Comparison of ENCODE assay signal across 18 cellular contexts in the genomic region with DNA sequence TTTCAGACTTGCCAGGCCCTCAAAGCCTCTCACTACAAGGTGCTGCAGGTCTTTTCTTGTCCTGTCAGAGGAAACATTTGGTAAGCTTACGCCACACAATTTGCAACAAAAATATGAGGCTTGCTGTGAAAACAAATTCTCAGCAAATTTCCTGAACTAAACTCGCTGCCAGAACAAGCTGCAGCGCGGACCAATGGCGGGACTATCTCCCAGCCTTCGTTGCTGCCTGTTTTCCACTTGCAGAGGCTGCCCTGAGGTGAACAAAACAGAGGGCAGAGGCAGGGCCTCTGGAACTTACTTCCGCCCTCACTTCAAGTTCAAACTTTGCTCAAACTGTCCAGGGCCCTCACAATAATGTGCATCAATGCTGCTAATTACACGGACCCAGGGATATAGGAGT. TPM values are rescaled to one million over a fixed set of nuclear protein-coding genes. Genes with fewer than 3 reads are reported as not detected.
DNase-seq lines count a peak whose midpoint lies in the region; ATAC-seq and TF ChIP-seq lines count a peak whose summit lies in the region.
"Had no signal": no experiment of that assay in that cellular context is flagged by ENCODE, and none has a peak within 500 bp of the region (broad histone marks: within the 10 kb centered on the region; RNA-seq: fewer than 3 reads in every experiment).

No MANE protein-coding gene starts in this region.

- H3K4me1 ChIP-seq in A673 (ENCODE audit: insufficient read depth, low read length, poor library complexity, severe bottlenecking) (peaks cover 58% of the 10 kb centered on the region), mesenchymal stem cell (ENCODE audit: control insufficient read depth, insufficient read depth, low read depth, low read length) (peaks cover 23% of the 10 kb centered on the region)
- H3K4me1 ChIP-seq in CD4-positive, CD25-positive, alpha-beta regulatory T cell (ENCODE audit: control insufficient read depth, insufficient read depth, low read length, poor library complexity, severe bottlenecking) = peaks cover 41% of the 10 kb centered on the region

- no peak overlapping the region for H3K4ac ChIP-seq in mesenchymal stem cell (ENCODE audit: low read depth in 1 of 2, low read length in 2 of 2)

- no TSS peak for BruUV-seq in A673 (replicated peaks; lab: Mats Ljungman, UMichigan)

- H3K36me3 ChIP-seq in A673 (ENCODE audit: insufficient read depth, low read length, poor library complexity, severe bottlenecking) = peaks cover 31% of the 10 kb centered on the region
- H3K36me3 ChIP-seq in CD4-positive, CD25-positive, alpha-beta regulatory T cell (ENCODE audit: control insufficient read depth, insufficient read depth, low read length) = peaks cover 22% of the 10 kb centered on the region
- peaks cover 46 to 85% of the 10 kb centered on the region in 2 experiments for H3K36me3 ChIP-seq in mesenchymal stem cell (ENCODE audit: control insufficient read depth in 1 of 2, insufficient read depth in 2 of 2, low read depth in 1 of 2, low read length in 2 of 2)

- H3K23ac ChIP-seq in mesenchymal stem cell (ENCODE audit: low read length in 2 of 2) = no peak overlapping the region

- intact Hi-C loops in A673 (cut with micrococcal nuclease; ENCODE audit: unreplicated experiment) = no loop called here

- no peak overlapping the region for H3K4me3 Mint-ChIP-seq in CD4-positive, CD25-positive, alpha-beta regulatory T cell
- H3K4me3 Mint-ChIP-seq in activated T-helper 17 cell treated with anti-CD3 and anti-CD28 coated beads, Interleukin-2, amount 50 U/mL, for 72 hours = peak overlapping the region; percentile 48

- no peak overlapping the region for H4K91ac ChIP-seq in mesenchymal stem cell (ENCODE audit: low read length)

- H3K27ac Mint-ChIP-seq in CD4-positive, CD25-positive, alpha-beta regulatory T cell = peak overlapping the region; percentile 37 to 95 (median 77)
- peak overlapping the region; percentile 77 for H3K27ac Mint-ChIP-seq in activated T-helper 17 cell treated with anti-CD3 and anti-CD28 coated beads, Interleukin-2, amount 50 U/mL, for 72 hours

- no peak overlapping the region for H2BK5ac ChIP-seq in mesenchymal stem cell (ENCODE audit: low read depth, low read length, poor library complexity, severe bottlenecking)

- H2BK120ac ChIP-seq in mesenchymal stem cell (ENCODE audit: low read depth, low read length) = no peak overlapping the region

- WGBS in mesenchymal stem cell = 98% methylated on average over 8 of the region's 8 CpGs

- DNase-seq in A673 (ENCODE audit: low spot score) (no peak), mesenchymal stem cell (no peak), cerebellar nuclear complex (lab: John Stamatoyannopoulos, UW) (no peak)
- DNase-seq in CD4-positive, CD25-positive, alpha-beta regulatory T cell = no peak
- DNase-seq: activated CD4-positive, CD25-positive, alpha-beta regulatory T cell treated with anti-CD3 and anti-CD28 coated beads, Interleukin-2, amount 50 U/mL, for 72 hours; BE2C; DMS153; NCI-H146; nucleus accumbens; right lobe of liver; stimulated activated CD4-positive, alpha-beta T cell treated with anti-CD3 and anti-CD28 coated beads, Interleukin-2, amount 100 ng/mL, for 48 hours had no signal

- H3K14ac ChIP-seq in mesenchymal stem cell (ENCODE audit: low read length in 2 of 2) = no peak overlapping the region

- H3K9ac ChIP-seq in mesenchymal stem cell (ENCODE audit: low read length) = peak overlapping the region; percentile 51

- H4K8ac ChIP-seq in mesenchymal stem cell (ENCODE audit: low read length) = no peak overlapping the region

- H3K36me3 Mint-ChIP-seq in CD4-positive, CD25-positive, alpha-beta regulatory T cell = peaks cover 15% of the 10 kb centered on the region
- peaks cover 83% of the 10 kb centered on the region for H3K36me3 Mint-ChIP-seq in activated T-helper 17 cell treated with anti-CD3 and anti-CD28 coated beads, Interleukin-2, amount 50 U/mL, for 72 hours (ENCODE audit: low read depth)

- H3K4me1 Mint-ChIP-seq in CD4-positive, CD25-positive, alpha-beta regulatory T cell = peaks cover 23 to 49% (median 32%) of the 10 kb centered on the region in 4 donors
- H3K4me1 Mint-ChIP-seq in activated T-helper 17 cell treated with anti-CD3 and anti-CD28 coated beads, Interleukin-2, amount 50 U/mL, for 72 hours = peaks cover 45% of the 10 kb centered on the region

- H3K27me3 ChIP-seq in A673 (replicated peaks; ENCODE audit: insufficient read depth, low read depth, low read length, poor library complexity) (no peaks in the 10 kb centered on the region), mesenchymal stem cell (ENCODE audit: control insufficient read depth in 1 of 2, insufficient read depth in 1 of 2, low read length in 2 of 2) (no peaks in the 10 kb centered on the region)
- H3K27me3 ChIP-seq in CD4-positive, CD25-positive, alpha-beta regulatory T cell (ENCODE audit: control insufficient read depth, insufficient read depth, low read length) = no peaks in the 10 kb centered on the region
- H3K27me3 ChIP-seq: BE2C, right lobe of liver had no signal

- POLR2A ChIA-PET in A673 (lab: Charles Lee; ENCODE audit: low non-redundant PET) = no interaction called here

- H3K9me3 Mint-ChIP-seq in CD4-positive, CD25-positive, alpha-beta regulatory T cell = no peaks in the 10 kb centered on the region
- H3K9me3 Mint-ChIP-seq in activated T-helper 17 cell treated with anti-CD3 and anti-CD28 coated beads, Interleukin-2, amount 50 U/mL, for 72 hours = no peaks in the 10 kb centered on the region

- no peak for ATAC-seq in CD4-positive, CD25-positive, alpha-beta regulatory T cell (ENCODE audit: low read depth in 2 of 2)
- no peak for ATAC-seq in activated T-helper 17 cell treated with anti-CD3 and anti-CD28 coated beads, Interleukin-2, amount 50 U/mL, for 72 hours (replicated peaks)
- ATAC-seq in HG03432 (IDR thresholded peaks at IDR 0.05; ENCODE audit: unreplicated experiment) (no peak), HG02970 (IDR thresholded peaks at IDR 0.05; ENCODE audit: low FRiP score, unreplicated experiment) (no peak)

- no peak overlapping the region for H2BK15ac ChIP-seq in mesenchymal stem cell (ENCODE audit: low read depth, poor library complexity, severe bottlenecking)

- no peaks in the 10 kb centered on the region for H3K9me3 ChIP-seq in A673 (ENCODE audit: low read depth, low read length, poor library complexity, severe bottlenecking)
- H3K9me3 ChIP-seq in CD4-positive, CD25-positive, alpha-beta regulatory T cell (ENCODE audit: control insufficient read depth in 2 of 2, low read length in 2 of 2) = no peaks in the 10 kb centered on the region
- H3K9me3 ChIP-seq in mesenchymal stem cell (ENCODE audit: control insufficient read depth, low read length) = no peaks in the 10 kb centered on the region
- H3K9me3 ChIP-seq: BE2C, right lobe of liver had no signal

- peak overlapping the region; percentile 89 for H3K27ac ChIP-seq in A673 (ENCODE audit: low read depth, low read length, poor library complexity, severe bottlenecking)
- no peak overlapping the region for H3K27ac ChIP-seq in CD4-positive, CD25-positive, alpha-beta regulatory T cell (ENCODE audit: insufficient read depth, low read length, poor library complexity, severe bottlenecking)
- H3K27ac ChIP-seq in mesenchymal stem cell (ENCODE audit: low read length, poor library complexity, severe bottlenecking) = no peak overlapping the region
- H3K27ac ChIP-seq: right lobe of liver had no signal

- CTCF ChIA-PET in A673 (lab: Charles Lee) = no interaction called here

- no peak overlapping the region for H3K4me2 ChIP-seq in mesenchymal stem cell (ENCODE audit: low read length, poor library complexity, severe bottlenecking)

- peaks cover 33% of the 10 kb centered on the region for H3K79me1 ChIP-seq in mesenchymal stem cell (replicated peaks; ENCODE audit: low read length, poor library complexity, severe bottlenecking)

- no peak overlapping the region for H2BK12ac ChIP-seq in mesenchymal stem cell (ENCODE audit: low read length in 2 of 2)

- no peak overlapping the region for H2AFZ ChIP-seq in mesenchymal stem cell (ENCODE audit: low read depth, low read length)

- H3K27me3 Mint-ChIP-seq in CD4-positive, CD25-positive, alpha-beta regulatory T cell = no peaks in the 10 kb centered on the region
- no peaks in the 10 kb centered on the region for H3K27me3 Mint-ChIP-seq in activated T-helper 17 cell treated with anti-CD3 and anti-CD28 coated beads, Interleukin-2, amount 50 U/mL, for 72 hours

- no peak overlapping the region for H2AK5ac ChIP-seq in mesenchymal stem cell (ENCODE audit: low read length, severe bottlenecking)

- H3K4me3 ChIP-seq in A673 (ENCODE audit: low read depth, low read length, poor library complexity, severe bottlenecking) (no peak overlapping the region), mesenchymal stem cell (ENCODE audit: insufficient read depth in 1 of 2, low read depth in 1 of 2, low read length in 2 of 2) (no peak overlapping the region)
- no peak overlapping the region for H3K4me3 ChIP-seq in CD4-positive, CD25-positive, alpha-beta regulatory T cell (ENCODE audit: low read depth, low read length)
- H3K4me3 ChIP-seq: right lobe of liver had no signal

- no peak overlapping the region for H3K18ac ChIP-seq in mesenchymal stem cell (ENCODE audit: low read depth in 1 of 2, low read length in 2 of 2)

- no peak for TF ChIP-seq CTCF in A673 (conservative IDR thresholded peaks at IDR 0.05; ENCODE audit: low read depth, low read length)

RNA-seq across cellular contexts. Expression of a gene that starts 12.4 kb away (rescaled TPM):
- 122 and 124 TPM in 2 replicates for total RNA-seq in A673 (2021)
- total RNA-seq in CD4-positive, CD25-positive, alpha-beta regulatory T cell = 14.9 TPM
- 10 to 100 TPM; 37.1 to 72.6 (median 51.2) TPM for polyA plus RNA-seq in CD4-positive, CD25-positive, alpha-beta regulatory T cell
- 100 to 1,000 TPM in 1 of 2 donors, 10 to 100 TPM in 1; 65.5 to 112 TPM for total RNA-seq in activated T-helper 17 cell treated with anti-CD3 and anti-CD28 coated beads, Interleukin-2, amount 50 U/mL, for 72 hours
- 101 TPM for polyA plus RNA-seq in mesenchymal stem cell (2013, experiment 1 of 2)
- polyA plus RNA-seq in mesenchymal stem cell (2013, experiment 2 of 2) = 111 TPM

RNA-seq across cellular contexts. Expression of a gene that starts 47.6 kb away (rescaled TPM):
- not detected in 2 replicates for total RNA-seq in A673 (2021)
- not detected for total RNA-seq in CD4-positive, CD25-positive, alpha-beta regulatory T cell
- polyA plus RNA-seq in CD4-positive, CD25-positive, alpha-beta regulatory T cell = not detected
- total RNA-seq in activated T-helper 17 cell treated with anti-CD3 and anti-CD28 coated beads, Interleukin-2, amount 50 U/mL, for 72 hours = not detected
- polyA plus RNA-seq in mesenchymal stem cell (2013, experiment 1 of 2) = 6.7 TPM
- 6.5 TPM for polyA plus RNA-seq in mesenchymal stem cell (2013, experiment 2 of 2)
- total RNA-seq: HT-29; mononuclear cell; T-helper 1 cell treated with Interleukin-12 subunit alpha and Interleukin-12 subunit beta and Interleukin-4 antibody, amounts not matched to agents 30 ng/mL and 1 ng/mL, for 36 hours; temporal lobe had no signal
